Comparison of ENCODE assay signal across 9 cellular contexts in genomic region chr18:394997-395383, GRCh38.
A peak's percentile ranks its signal among the peaks of the same experiment; 100 is the strongest.
DNase-seq lines count a peak whose midpoint lies in the region; ATAC-seq, FAIRE-seq and TF ChIP-seq lines count a peak whose summit lies in the region.
"Had no signal": no experiment of that assay in that cellular context is flagged by ENCODE, and none has a peak within 500 bp of the region (broad histone marks: within the 10 kb centered on the region; RNA-seq: fewer than 3 reads in every experiment).

No MANE protein-coding gene starts in this region.

- CTCF ChIA-PET in K562 (lab: Yijun Ruan, JAX; ENCODE audit: low intra/inter-chr PET ratio): no interaction called here

- no peak for TF ChIP-seq POLR2A in K562 (conservative IDR thresholded peaks at IDR 0.05)

- no peak overlapping the region for H3K4me3 ChIP-seq in K562
- no peak overlapping the region for H3K4me3 ChIP-seq in kidney (ENCODE audit: low read length in 2 of 2)

- intact Hi-C loops in K562 (cut with micrococcal nuclease) (no loop called here), kidney (cut with DNase I) (no loop called here), CD14-positive monocyte (cut with micrococcal nuclease) (loop anchor here in 1 of 2 donors (5.0 kb wide), 1 partner anchor 33 kb away; no protein-coding TSS in a partner anchor)

- no peaks in the 10 kb centered on the region for H3K4me1 ChIP-seq in K562 (replicated peaks in 1 of 2; ENCODE audit: control insufficient read depth in 2 of 2, insufficient read depth in 2 of 2, low read length in 2 of 2)
- H3K4me1 ChIP-seq in kidney (ENCODE audit: control insufficient read depth in 1 of 2, insufficient read depth in 1 of 2, low read depth in 1 of 2, low read length in 2 of 2): peaks cover 0 to 2% of the 10 kb centered on the region in 2 donors

- TF ChIP-seq EP300 in K562 (IDR thresholded peaks at IDR 0.05; ENCODE audit: low read length): no peak

- POLR2A ChIA-PET in K562 (lab: Yijun Ruan, JAX): no interaction called here

- TF ChIP-seq RAD21 in K562 (CRISPR knock-in tag; conservative IDR thresholded peaks at IDR 0.05 in 1 of 2, IDR thresholded peaks at IDR 0.05 in 1 of 2): no peak

- H3K36me3 ChIP-seq in K562 (ENCODE audit: control insufficient read depth, insufficient read depth, low read length): no peaks in the 10 kb centered on the region
- H3K36me3 ChIP-seq in kidney (ENCODE audit: control insufficient read depth in 1 of 2, insufficient read depth in 2 of 2, low read length in 2 of 2): no peaks in the 10 kb centered on the region

- H3K9me3 ChIP-seq in K562 (replicated peaks; ENCODE audit: control insufficient read depth, insufficient read depth, low read depth, low read length): no peaks in the 10 kb centered on the region
- H3K9me3 ChIP-seq in kidney (ENCODE audit: control insufficient read depth in 1 of 2, low read length in 2 of 2): no peaks in the 10 kb centered on the region

- peaks cover 11% of the 10 kb centered on the region for H3K36me3 Mint-ChIP-seq in type B pancreatic cell
- peaks cover 0 to 3% of the 10 kb centered on the region in 2 donors for H3K36me3 Mint-ChIP-seq in CD14-positive monocyte

- FAIRE-seq in K562 (lab: Jason Lieb, UNC) (no peak), kidney (lab: Jason Lieb, UNC) (no peak)
- FAIRE-seq: A204.1 had no signal

- DNase-seq in DMS53 (lab: John Stamatoyannopoulos, UW) (peak; percentile 82), DMS53 treated with DMSO at 0.1 percent for 48 hours (lab: John Stamatoyannopoulos, UW; ENCODE audit: unreplicated experiment) (no peak), K562 (ENCODE audit: extremely low read depth in 1 of 4, low spot score in 3 of 4) (no peak), kidney tubule cell (ENCODE audit: low spot score) (peak; percentile 72), type B pancreatic cell (ENCODE audit: extremely low spot score, unreplicated experiment) (no peak), GM19240 (ENCODE audit: insufficient read length, low spot score) (no peak), kidney (no peak), CD14-positive monocyte (ENCODE audit: low spot score) (no peak)

- no peak for ATAC-seq in K562

- BruUV-seq in K562 (replicated peaks; lab: Mats Ljungman, UMichigan): no TSS peak

- H3K4me1 Mint-ChIP-seq in type B pancreatic cell (ENCODE audit: unreplicated experiment): peaks cover 65% of the 10 kb centered on the region
- H3K4me1 Mint-ChIP-seq in CD14-positive monocyte: peaks cover 71% of the 10 kb centered on the region

- H3K4me2 ChIP-seq in K562 (ENCODE audit: insufficient read depth, low read length): no peak overlapping the region

- no peaks in the 10 kb centered on the region for H3K79me2 ChIP-seq in K562 (ENCODE audit: control insufficient read depth, insufficient read depth, low read length)

- no peak overlapping the region for H3K27ac ChIP-seq in K562 (ENCODE audit: extremely low read depth, low read depth, low read length)
- H3K27ac ChIP-seq in kidney (ENCODE audit: low read depth in 2 of 2, low read length in 2 of 2): no peak overlapping the region

- peak overlapping the region; percentile 64 for H3K27ac Mint-ChIP-seq in type B pancreatic cell
- no peak overlapping the region for H3K27ac Mint-ChIP-seq in CD14-positive monocyte

- no peaks in the 10 kb centered on the region for H4K20me1 ChIP-seq in K562 (replicated peaks; ENCODE audit: control insufficient read depth, insufficient read depth, low read length)

- H3K9me3 Mint-ChIP-seq in type B pancreatic cell: peaks cover 5% of the 10 kb centered on the region
- H3K9me3 Mint-ChIP-seq in CD14-positive monocyte: no peaks in the 10 kb centered on the region

- WGBS in K562 (ENCODE audit: insufficient coverage, low coverage, missing lambda C conversion rate): 0% methylated on average over 1 of the region's 1 CpG

- H2AFZ ChIP-seq in K562 (ENCODE audit: low read depth, low read length): no peak overlapping the region

- no peak for TF ChIP-seq CTCF in K562 (IDR thresholded peaks at IDR 0.05 in 2 of 3, conservative IDR thresholded peaks at IDR 0.05 in 1 of 3; ENCODE audit: insufficient read depth in 2 of 3, low read depth in 1 of 3, low read length in 3 of 3)
- no peak for TF ChIP-seq CTCF in type B pancreatic cell (conservative IDR thresholded peaks at IDR 0.05)
- no peak for TF ChIP-seq CTCF in kidney (IDR thresholded peaks at IDR 0.05; ENCODE audit: borderline replicate concordance, extremely low read depth, insufficient read depth)
- TF ChIP-seq CTCF in CD14-positive monocyte (IDR thresholded peaks at IDR 0.05): no peak

- H3K4me3 Mint-ChIP-seq in type B pancreatic cell (peak overlapping the region; percentile 25), CD14-positive monocyte (no peak overlapping the region)

- H3K27me3 Mint-ChIP-seq in type B pancreatic cell (peaks cover 4% of the 10 kb centered on the region), CD14-positive monocyte (ENCODE audit: low read depth in 3 of 3) (peaks cover 0 to 2% (median 0%) of the 10 kb centered on the region in 3 donors)

- peaks cover 23 to 34% of the 10 kb centered on the region in 2 experiments; a peak in 4 of 5 replicates for H3K27me3 ChIP-seq in K562 (ENCODE audit: control insufficient read depth in 2 of 2, insufficient read depth in 2 of 2, low read length in 2 of 2)

- no peaks in the 10 kb centered on the region for H3K9me1 ChIP-seq in K562 (ENCODE audit: control insufficient read depth, insufficient read depth, low read length)

- in situ Hi-C loops in K562 (cut with MboI): no loop called here

- H3K9ac ChIP-seq in K562 (ENCODE audit: insufficient read depth in 1 of 2, low read depth in 2 of 2, low read length in 2 of 2): no peak overlapping the region
- no peak overlapping the region for H3K9ac ChIP-seq in kidney (ENCODE audit: low read length in 2 of 2)

TF ChIP-seq in K562, 482 proteins besides CTCF, POLR2A, EP300 and RAD21:
- no peak for TF ChIP-seq SIRT6 (IDR thresholded peaks at IDR 0.05; ENCODE audit: low read depth, low read length)
- TF ChIP-seq RFX1 (IDR thresholded peaks at IDR 0.05): peak; percentile 32

Comparison
In these comparisons a context has a peak if more than half of its experiments do, and no peak if none do; other contexts are left out.
1. DNase-seq: peak in DMS53 (single experiment) and kidney tubule cell (single experiment); none in DMS53 treated with DMSO at 0.1 percent for 48 hours (single experiment), K562 (0 of 4), type B pancreatic cell (single experiment), GM19240 (single experiment), kidney (single experiment) and CD14-positive monocyte (single experiment).